In the genomic region with DNA sequence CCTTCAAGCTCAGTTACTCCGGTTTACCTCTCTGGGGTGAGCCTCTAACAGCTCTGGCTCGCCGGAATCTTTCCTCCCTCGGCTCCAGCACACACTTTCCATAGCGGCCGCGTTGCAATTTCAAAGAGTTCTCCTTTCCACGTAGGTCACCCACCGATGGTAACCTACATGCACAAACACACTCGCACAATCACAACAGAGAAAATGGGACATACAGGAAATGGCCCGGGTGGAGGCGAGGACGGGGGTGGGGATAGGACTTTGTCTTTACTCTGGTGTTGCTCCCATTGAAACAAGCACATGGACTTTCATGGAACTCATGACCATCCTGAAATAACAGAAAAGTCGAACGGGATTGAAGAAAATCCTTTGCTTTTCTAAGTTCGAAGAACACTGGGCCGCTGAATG, we compare ENCODE assay signal across 8 cellular contexts. TPM values are rescaled to one million over a fixed set of nuclear protein-coding genes. Genes with fewer than 3 reads are reported as not detected.
DNase-seq lines count a peak whose midpoint lies in the region; ATAC-seq and TF ChIP-seq lines count a peak whose summit lies in the region.

No MANE protein-coding gene starts in this region.

- H3K27me3 ChIP-seq in WERI-Rb-1 (ENCODE audit: insufficient read depth, low read depth, severe bottlenecking): no peaks in the 10 kb centered on the region

- H3K27ac ChIP-seq in C4-2B (peak overlapping the region; percentile 67), HEK293 (ENCODE audit: extremely low read depth, low read depth, low read length) (peak overlapping the region; percentile 95; the same call in 1 of the 2 replicates), WERI-Rb-1 (peak overlapping the region; percentile 84)

- POLR2A ChIA-PET in HEK293 (lab: Yijun Ruan, JAX): interaction anchor here (1.0 to 2.3 kb wide), 4 partner anchors 9 to 337 kb away, joined by 3 to 9 read pairs (median 3); partner anchors contain the start of gene ARSB

- ATAC-seq in HG03175 (IDR thresholded peaks at IDR 0.05; ENCODE audit: unreplicated experiment) (no peak), HG03095 (IDR thresholded peaks at IDR 0.05; ENCODE audit: unreplicated experiment) (no peak), HG02678 (IDR thresholded peaks at IDR 0.05; ENCODE audit: unreplicated experiment) (no peak)

- intact Hi-C loops in posterior vena cava (cut with DNase I): loop anchor here in 1 of 2 donors (10.0 kb wide), 1 partner anchor 257 kb away; no protein-coding TSS in a partner anchor

- H3K36me3 ChIP-seq in HEK293 (ENCODE audit: control insufficient read depth in 2 of 2, insufficient read depth in 1 of 2, low read length in 2 of 2) (peaks cover 0 to 4% of the 10 kb centered on the region in 2 experiments; a peak in 1 of 3 replicates), WERI-Rb-1 (peaks cover 16% of the 10 kb centered on the region)

- no peak for DNase-seq in WERI-Rb-1
- DNase-seq in foreskin fibroblast: peak in 1 of 2 donors; percentile 49
- peak; percentile 83 for DNase-seq in posterior vena cava (ENCODE audit: low spot score)

- H3K4me1 ChIP-seq in HEK293 (ENCODE audit: control insufficient read depth, insufficient read depth, low read length): peaks cover 9% of the 10 kb centered on the region

- CTCF ChIA-PET in HEK293 (lab: Yijun Ruan, JAX): interaction anchor here (0.7 to 1.8 kb wide), 2 partner anchors 56 to 1039 kb away, joined by 3 read pairs; no protein-coding TSS in a partner anchor

- TF ChIP-seq CTCF in C4-2B (conservative IDR thresholded peaks at IDR 0.05) (no peak), HEK293 (tag by site-specific recombination; IDR thresholded peaks at IDR 0.05) (no peak), WERI-Rb-1 (IDR thresholded peaks at IDR 0.05; ENCODE audit: low read depth, low read length) (no peak), foreskin fibroblast (IDR thresholded peaks at IDR 0.05; ENCODE audit: low read depth, low read length) (no peak)

- H3K4me3 ChIP-seq in HEK293 (ENCODE audit: low read depth, low read length) (peak overlapping the region; percentile 77), WERI-Rb-1 (ENCODE audit: low read depth, low read length) (peak overlapping the region; percentile 81), foreskin fibroblast (ENCODE audit: low read depth in 1 of 2, low read length in 2 of 2) (peak overlapping the region; percentile 76 to 82)

- H3K9me3 ChIP-seq in HEK293 (ENCODE audit: control insufficient read depth, insufficient read depth, low read depth, low read length) (no peaks in the 10 kb centered on the region), WERI-Rb-1 (ENCODE audit: severe bottlenecking) (no peaks in the 10 kb centered on the region)

TF ChIP-seq in HEK293, 187 proteins besides CTCF, POLR2A, EP300 and RAD21:
- TF ChIP-seq WT1 (tag by site-specific recombination; IDR thresholded peaks at IDR 0.05) (no peak), ZSCAN4 (tag by site-specific recombination; IDR thresholded peaks at IDR 0.05) (peak; percentile 23; the same call in 1 of the 2 replicates), ZNF354C (tag by site-specific recombination; IDR thresholded peaks at IDR 0.05; ENCODE audit: borderline replicate concordance, low read depth) (no peak), TRIM28 (IDR thresholded peaks at IDR 0.05; ENCODE audit: borderline replicate concordance, low read length) (0 out of 2 replicates have a peak, but pooled peaks have one; percentile 50), SP2 (tag by site-specific recombination; IDR thresholded peaks at IDR 0.05) (0 out of 2 replicates have a peak, but pooled peaks have one; percentile 5), ZBTB17 (tag by site-specific recombination; IDR thresholded peaks at IDR 0.05) (peak; percentile 95), ELK4 (IDR thresholded peaks at IDR 0.05; ENCODE audit: borderline replicate concordance, low read depth, low read length) (no peak), PRDM1 (tag by site-specific recombination; IDR thresholded peaks at IDR 0.05) (0 out of 2 replicates have a peak, but pooled peaks have one; percentile 23), ZNF701 (tag by site-specific recombination; IDR thresholded peaks at IDR 0.05) (no peak), ZNF600 (tag by site-specific recombination; IDR thresholded peaks at IDR 0.05) (peak; percentile 93)

RNA-seq across cellular contexts. Expression of gene LHFPL2, which starts 1.2 kb away (rescaled TPM):
- total RNA-seq in posterior vena cava: 10 to 100 TPM; 34.9 to 44.4 TPM
